ENCODE assay signal across 10 cellular contexts in genomic region chr15:40357246-40357645, GRCh38. TPM values are rescaled to one million over a fixed set of nuclear protein-coding genes. Genes with fewer than 3 reads are reported as not detected.
DNase-seq lines count a peak whose midpoint lies in the region; ATAC-seq and TF ChIP-seq lines count a peak whose summit lies in the region.
"Had no signal": no experiment of that assay in that cellular context is flagged by ENCODE, and none has a peak within 500 bp of the region (broad histone marks: within the 10 kb centered on the region; RNA-seq: fewer than 3 reads in every experiment).

No MANE protein-coding gene starts in this region.

- ATAC-seq in PC-3 (no peak), GM21529 (IDR thresholded peaks at IDR 0.05; ENCODE audit: unreplicated experiment) (no peak)

- no peaks in the 10 kb centered on the region for H3K36me3 ChIP-seq in PC-3 (ENCODE audit: low read depth, low read length)
- no peaks in the 10 kb centered on the region for H3K36me3 ChIP-seq in effector memory CD4-positive, alpha-beta T cell (ENCODE audit: control insufficient read depth, insufficient read depth, low read length)
- H3K36me3 ChIP-seq: gastroesophageal sphincter had no signal

- DNase-seq in activated CD4-positive, alpha-beta T cell treated with anti-CD3 and anti-CD28 coated beads, Interleukin-2, amount 10 ng/mL, durations not matched to agents 24 days and 14 days: no peak
- no peak for DNase-seq in activated CD4-positive, alpha-beta T cell treated with anti-CD3 and anti-CD28 coated beads, Interleukin-2, amount 50 U/mL, for 4 hours
- DNase-seq in PC-3 (no peak), glutamatergic neuron (no peak), skeletal muscle cell (ENCODE audit: low read depth) (no peak), lower leg skin (ENCODE audit: low spot score in 2 of 2) (no peak)
- no peak for DNase-seq in effector memory CD4-positive, alpha-beta T cell

- H3K4me3 Mint-ChIP-seq in activated CD4-positive, alpha-beta T cell treated with anti-CD3 and anti-CD28 coated beads, Interleukin-2, amount 10 ng/mL, durations not matched to agents 24 days and 14 days: peak overlapping the region; percentile 82
- H3K4me3 Mint-ChIP-seq in glutamatergic neuron (ENCODE audit: unreplicated experiment): peak overlapping the region; percentile 85

- H3F3A ChIP-seq in PC-3 (ENCODE audit: low read length, unreplicated experiment): no peaks in the 10 kb centered on the region

- no peak overlapping the region for H3K9ac ChIP-seq in PC-3 (ENCODE audit: low read length)

- no peak overlapping the region for H2AFZ ChIP-seq in PC-3 (ENCODE audit: low read length)

- WGBS in lower leg skin, 2 donors: 67 to 81% methylated on average over 1 of the region's 1 CpG

- no peaks in the 10 kb centered on the region for H3K36me3 Mint-ChIP-seq in activated CD4-positive, alpha-beta T cell treated with anti-CD3 and anti-CD28 coated beads, Interleukin-2, amount 10 ng/mL, durations not matched to agents 24 days and 14 days (ENCODE audit: low read depth)
- H3K36me3 Mint-ChIP-seq in glutamatergic neuron (ENCODE audit: unreplicated experiment): no peaks in the 10 kb centered on the region

- TF ChIP-seq CTCF in PC-3 (conservative IDR thresholded peaks at IDR 0.05; ENCODE audit: low read depth, low read length) (no peak), glutamatergic neuron (IDR thresholded peaks at IDR 0.05; ENCODE audit: partially characterized antibody, unreplicated experiment) (no peak), lower leg skin (IDR thresholded peaks at IDR 0.05) (no peak)

- no peaks in the 10 kb centered on the region for H3K9me3 Mint-ChIP-seq in activated CD4-positive, alpha-beta T cell treated with anti-CD3 and anti-CD28 coated beads, Interleukin-2, amount 10 ng/mL, durations not matched to agents 24 days and 14 days
- peaks cover 11% of the 10 kb centered on the region for H3K9me3 Mint-ChIP-seq in glutamatergic neuron (ENCODE audit: unreplicated experiment)

- H3K4me1 ChIP-seq in PC-3 (ENCODE audit: insufficient read depth, low read length): peaks cover 8% of the 10 kb centered on the region; the same call in 1 of the 2 replicates
- peaks cover 13% of the 10 kb centered on the region for H3K4me1 ChIP-seq in effector memory CD4-positive, alpha-beta T cell (ENCODE audit: control insufficient read depth, insufficient read depth, low read length, poor library complexity, severe bottlenecking)

- no peaks in the 10 kb centered on the region for H3K9me3 ChIP-seq in PC-3 (ENCODE audit: low read length)
- H3K9me3 ChIP-seq in effector memory CD4-positive, alpha-beta T cell (ENCODE audit: control insufficient read depth, low read length): no peaks in the 10 kb centered on the region
- H3K9me3 ChIP-seq: gastroesophageal sphincter had no signal

- no peak overlapping the region for H3K27ac Mint-ChIP-seq in activated CD4-positive, alpha-beta T cell treated with anti-CD3 and anti-CD28 coated beads, Interleukin-2, amount 10 ng/mL, durations not matched to agents 24 days and 14 days
- H3K27ac Mint-ChIP-seq in glutamatergic neuron (ENCODE audit: unreplicated experiment): peak overlapping the region; percentile 87

- intact Hi-C loops in activated CD4-positive, alpha-beta T cell treated with anti-CD3 and anti-CD28 coated beads, Interleukin-2, amount 10 ng/mL, durations not matched to agents 24 days and 14 days (cut with micrococcal nuclease): no loop called here
- intact Hi-C loops in PC-3 (cut with micrococcal nuclease): no loop called here
- intact Hi-C loops in lower leg skin (cut with DNase I; ENCODE audit: low total_unique reads): no loop called here

- peaks cover 21% of the 10 kb centered on the region for H3K4me1 Mint-ChIP-seq in activated CD4-positive, alpha-beta T cell treated with anti-CD3 and anti-CD28 coated beads, Interleukin-2, amount 10 ng/mL, durations not matched to agents 24 days and 14 days
- peaks cover 49% of the 10 kb centered on the region for H3K4me1 Mint-ChIP-seq in glutamatergic neuron (ENCODE audit: low read depth, unreplicated experiment)

- H3K27me3 ChIP-seq in PC-3 (ENCODE audit: low read length): no peaks in the 10 kb centered on the region
- H3K27me3 ChIP-seq in effector memory CD4-positive, alpha-beta T cell (replicated peaks; ENCODE audit: control insufficient read depth, insufficient read depth, low read length, poor library complexity, severe bottlenecking): no peaks in the 10 kb centered on the region

- TF ChIP-seq POLR2A in lower leg skin (IDR thresholded peaks at IDR 0.05): no peak

- CTCF ChIA-PET in PC-3 (lab: Charles Lee): interaction anchor here (0.5 kb wide), 1 partner anchor 18 kb away, joined by 4 read pairs; no protein-coding TSS in a partner anchor

- no peaks in the 10 kb centered on the region for H3K79me2 ChIP-seq in PC-3 (ENCODE audit: low read length)

- no peaks in the 10 kb centered on the region for H4K20me1 ChIP-seq in PC-3 (ENCODE audit: low read length)

- H3K4me3 ChIP-seq in PC-3 (ENCODE audit: low read length): no peak overlapping the region
- peak overlapping the region; percentile 53 for H3K4me3 ChIP-seq in skeletal muscle cell (ENCODE audit: low read depth, low read length)
- H3K4me3 ChIP-seq in lower leg skin (ENCODE audit: low read depth, poor library complexity, severe bottlenecking): no peak overlapping the region
- no peak overlapping the region for H3K4me3 ChIP-seq in effector memory CD4-positive, alpha-beta T cell (ENCODE audit: insufficient read depth, low read depth, low read length, poor library complexity, severe bottlenecking)

- H3K27me3 Mint-ChIP-seq in activated CD4-positive, alpha-beta T cell treated with anti-CD3 and anti-CD28 coated beads, Interleukin-2, amount 10 ng/mL, durations not matched to agents 24 days and 14 days: peaks cover 34% of the 10 kb centered on the region
- peaks cover 21% of the 10 kb centered on the region for H3K27me3 Mint-ChIP-seq in glutamatergic neuron (ENCODE audit: unreplicated experiment)

- no TSS peak for BruUV-seq in PC-3 (replicated peaks; lab: Mats Ljungman, UMichigan)

- H3K27ac ChIP-seq in PC-3 (ENCODE audit: low read length): no peak overlapping the region
- no peak overlapping the region for H3K27ac ChIP-seq in effector memory CD4-positive, alpha-beta T cell (ENCODE audit: insufficient read depth, low read length, poor library complexity, severe bottlenecking)

- POLR2A ChIA-PET in PC-3 (lab: Charles Lee; ENCODE audit: unreplicated experiment): no interaction called here

- H3K4me2 ChIP-seq in PC-3 (ENCODE audit: low read length): peak overlapping the region; percentile 99; the same call in 1 of the 2 replicates

- H3K9me2 ChIP-seq in PC-3 (replicated peaks; ENCODE audit: low read length): no peaks in the 10 kb centered on the region

RNA-seq across cellular contexts. Expression of gene DISP2, which starts 0.8 kb away (rescaled TPM):
- 0.02 and 0.05 TPM in 2 replicates for total RNA-seq in activated CD4-positive, alpha-beta T cell treated with anti-CD3 and anti-CD28 coated beads, Interleukin-2, amount 10 ng/mL, durations not matched to agents 24 days and 14 days
- total RNA-seq in PC-3 (2014; rRNA removed): 0.87 and 2.7 TPM in 2 replicates
- 44.3 TPM for total RNA-seq in glutamatergic neuron (ENCODE audit: unreplicated experiment)
- total RNA-seq in lower leg skin: under 1 TPM in 3 of 4 donors, not detected in 1; 0.05 to 0.08 (median 0.06) TPM

RNA-seq across cellular contexts. Expression of gene PHGR1, which starts 6.4 kb away (rescaled TPM):
- not detected in 2 replicates for total RNA-seq in activated CD4-positive, alpha-beta T cell treated with anti-CD3 and anti-CD28 coated beads, Interleukin-2, amount 10 ng/mL, durations not matched to agents 24 days and 14 days
- total RNA-seq in PC-3 (2014; rRNA removed) (not detected in 2 replicates), glutamatergic neuron (ENCODE audit: unreplicated experiment) (not detected), lower leg skin (1 to 10 TPM in 1 of 4 donors, not detected in 3; 3.1 TPM)
- total RNA-seq: gastroesophageal sphincter, temporal lobe had no signal

RNA-seq across cellular contexts. Expression of gene CCDC9B, which starts 16.5 kb away (rescaled TPM):
- total RNA-seq in activated CD4-positive, alpha-beta T cell treated with anti-CD3 and anti-CD28 coated beads, Interleukin-2, amount 10 ng/mL, durations not matched to agents 24 days and 14 days: 0.21 and 0.54 TPM in 2 replicates
- total RNA-seq in PC-3 (2014; rRNA removed) (56.1 and 101 TPM in 2 replicates), glutamatergic neuron (ENCODE audit: unreplicated experiment) (0.49 TPM), lower leg skin (10 to 100 TPM; 17.4 to 28.6 (median 24.7) TPM)

RNA-seq across cellular contexts. Expression of gene KNSTRN, which starts 25.3 kb away (rescaled TPM):
- total RNA-seq in activated CD4-positive, alpha-beta T cell treated with anti-CD3 and anti-CD28 coated beads, Interleukin-2, amount 10 ng/mL, durations not matched to agents 24 days and 14 days: 50.4 and 52.9 TPM in 2 replicates
- total RNA-seq in PC-3 (2014; rRNA removed) (115 and 125 TPM in 2 replicates), glutamatergic neuron (ENCODE audit: unreplicated experiment) (62.9 TPM), lower leg skin (10 to 100 TPM in 3 of 4 donors, 1 to 10 TPM in 1; 7.6 to 24.8 (median 13.1) TPM)

RNA-seq across cellular contexts. Expression of gene INAFM2, which starts 33.8 kb away (rescaled TPM):
- 22.8 and 23.3 TPM in 2 replicates for total RNA-seq in activated CD4-positive, alpha-beta T cell treated with anti-CD3 and anti-CD28 coated beads, Interleukin-2, amount 10 ng/mL, durations not matched to agents 24 days and 14 days
- total RNA-seq in PC-3 (2014; rRNA removed) (22.1 and 32.1 TPM in 2 replicates), glutamatergic neuron (ENCODE audit: unreplicated experiment) (15.9 TPM), lower leg skin (10 to 100 TPM in 2 of 4 donors, 1 to 10 TPM in 2; 6.8 to 13.8 (median 10.0) TPM)

Comparison
In these comparisons a context has a peak if more than half of its experiments do, and no peak if none do; other contexts are left out.
1. RNA of gene DISP2, which starts 0.8 kb away (total RNA-seq): 44.3 TPM in glutamatergic neuron (single experiment); 0.87 to 2.7 TPM in PC-3, 0.05 to 0.08 TPM in lower leg skin and 0.02 to 0.05 TPM in activated CD4-positive, alpha-beta T cell treated with anti-CD3 and anti-CD28 coated beads, Interleukin-2, amount 10 ng/mL, durations not matched to agents 24 days and 14 days; every median in the first group is over 10 times any median in the second.
2. RNA of gene CCDC9B, which starts 16.5 kb away (total RNA-seq): 56.1 to 101 TPM in PC-3 and 17.4 to 28.6 TPM in lower leg skin; 0.21 to 0.54 TPM in activated CD4-positive, alpha-beta T cell treated with anti-CD3 and anti-CD28 coated beads, Interleukin-2, amount 10 ng/mL, durations not matched to agents 24 days and 14 days and 0.49 TPM in glutamatergic neuron (single experiment); every median in the first group is over 10 times any median in the second.